9 cellular contexts compared by ENCODE assay signal in genomic region chr10:80945267-80945880, GRCh38.
DNase-seq lines count a peak whose midpoint lies in the region; ATAC-seq and TF ChIP-seq lines count a peak whose summit lies in the region.
"Had no signal": no experiment of that assay in that cellular context is flagged by ENCODE, and none has a peak within 500 bp of the region (broad histone marks: within the 10 kb centered on the region; RNA-seq: fewer than 3 reads in every experiment).

No MANE protein-coding gene starts in this region.

- peaks cover 18 to 25% of the 10 kb centered on the region in 2 experiments for H3K4me1 Mint-ChIP-seq in H9
- no peaks in the 10 kb centered on the region for H3K4me1 Mint-ChIP-seq in CD4-positive, alpha-beta memory T cell
- no peaks in the 10 kb centered on the region for H3K4me1 Mint-ChIP-seq in T-cell

- no peak overlapping the region for H2BK15ac ChIP-seq in H9 (ENCODE audit: low read depth, low read length)

- intact Hi-C loops in CD4-positive, alpha-beta memory T cell (cut with micrococcal nuclease) = no loop called here

- DNase-seq in GM10266 (ENCODE audit: extremely low spot score) = peak; percentile 17
- DNase-seq in H9 = peak; percentile 43
- DNase-seq in RPMI8226 = peak; percentile 35
- peak; percentile 60 for DNase-seq in islet precursor cell
- DNase-seq in CD4-positive, alpha-beta memory T cell = no peak
- no peak for DNase-seq in T-cell
- DNase-seq in GM03348 (ENCODE audit: low spot score) = no peak
- DNase-seq in epidermal melanocyte (ENCODE audit: insufficient read length, low spot score) = no peak

- CTCF ChIA-PET in CD4-positive, alpha-beta memory T cell (lab: Charles Lee; ENCODE audit: partially characterized antibody) = no interaction called here
- CTCF ChIA-PET in T-cell (lab: Charles Lee) = interaction anchor here in 1 of 2 donors (0.6 kb wide), 1 partner anchor 565 kb away, joined by 4 read pairs; no protein-coding TSS in a partner anchor

- H3K4me1 ChIP-seq in H9 (ENCODE audit: insufficient read depth, low read length) = peaks cover 4% of the 10 kb centered on the region; the same call in 1 of the 2 replicates
- H3K4me1 ChIP-seq in CD4-positive, alpha-beta memory T cell (ENCODE audit: insufficient read depth, low read length) = no peaks in the 10 kb centered on the region

- H3K9me3 ChIP-seq in H9 (ENCODE audit: control insufficient read depth, low read depth, low read length) = no peaks in the 10 kb centered on the region
- H3K9me3 ChIP-seq in CD4-positive, alpha-beta memory T cell (ENCODE audit: control insufficient read depth in 1 of 2, low read length in 2 of 2) = no peaks in the 10 kb centered on the region
- H3K9me3 ChIP-seq: neutrophil had no signal

- ATAC-seq in T-cell (replicated peaks in 1 of 4) = no peak

- no peaks in the 10 kb centered on the region for H3K36me3 ChIP-seq in CD4-positive, alpha-beta memory T cell (ENCODE audit: insufficient read depth, low read length)
- H3K36me3 ChIP-seq: neutrophil had no signal

- H3K27ac Mint-ChIP-seq in H9 = no peak overlapping the region
- H3K27ac Mint-ChIP-seq in CD4-positive, alpha-beta memory T cell = no peak overlapping the region
- no peak overlapping the region for H3K27ac Mint-ChIP-seq in T-cell

- no peaks in the 10 kb centered on the region for H3K27me3 Mint-ChIP-seq in H9 (ENCODE audit: low read depth)
- peaks cover 0 to 1% of the 10 kb centered on the region in 2 donors for H3K27me3 Mint-ChIP-seq in CD4-positive, alpha-beta memory T cell
- H3K27me3 Mint-ChIP-seq in T-cell = peaks cover 5 to 10% of the 10 kb centered on the region in 2 donors

- H3K36me3 Mint-ChIP-seq in H9 (ENCODE audit: insufficient read depth in 1 of 3, low read depth in 3 of 3) (peaks cover 0 to 1% (median 0%) of the 10 kb centered on the region in 3 experiments; a peak in 2 of 7 replicates), T-cell (no peaks in the 10 kb centered on the region)
- H3K36me3 Mint-ChIP-seq in CD4-positive, alpha-beta memory T cell = no peaks in the 10 kb centered on the region

- H3K79me2 ChIP-seq in H9 (ENCODE audit: insufficient read depth, low read length) = no peaks in the 10 kb centered on the region

- no peaks in the 10 kb centered on the region for H3K23me2 ChIP-seq in H9 (ENCODE audit: insufficient read length, low read depth, low read length, poor library complexity, severe bottlenecking)

- no CpG with 5 or more reads among the region's 1 CpG for WGBS in H9 (ENCODE audit: extremely low coverage, insufficient read length, low lambda C conversion rate)

- H3K27ac ChIP-seq in H9 (ENCODE audit: insufficient read length, low read depth, low read length) = no peak overlapping the region
- no peak overlapping the region for H3K27ac ChIP-seq in CD4-positive, alpha-beta memory T cell (ENCODE audit: low read depth, low read length)
- H3K27ac ChIP-seq: neutrophil had no signal

- no peak overlapping the region for H3T11ph ChIP-seq in H9 (ENCODE audit: low read length)

- no peak overlapping the region for H2AFZ ChIP-seq in H9 (ENCODE audit: low read length)

- H2AK5ac ChIP-seq in H9 (ENCODE audit: insufficient read length, low read length) = no peak overlapping the region

- H2BK20ac ChIP-seq in H9 (ENCODE audit: low read depth, low read length, poor library complexity, severe bottlenecking) = no peak overlapping the region

- H3K4me2 ChIP-seq in H9 (ENCODE audit: insufficient read depth, insufficient read length, low read length) = no peak overlapping the region

- H3K18ac ChIP-seq in H9 (ENCODE audit: insufficient read length, low read depth, low read length) = no peak overlapping the region

- H4K91ac ChIP-seq in H9 (ENCODE audit: insufficient read length, low read depth, low read length) = no peak overlapping the region

- H3K9me3 Mint-ChIP-seq in H9 = peaks cover 0 to 1% of the 10 kb centered on the region in 2 experiments; a peak in 3 of 5 replicates
- peaks cover 0 to 2% (median 0%) of the 10 kb centered on the region in 8 donors for H3K9me3 Mint-ChIP-seq in CD4-positive, alpha-beta memory T cell
- no peaks in the 10 kb centered on the region for H3K9me3 Mint-ChIP-seq in T-cell

- no peak overlapping the region for H2BK120ac ChIP-seq in H9 (ENCODE audit: low read depth, low read length, poor library complexity, severe bottlenecking)

- no peak overlapping the region for H3K23ac ChIP-seq in H9 (ENCODE audit: insufficient read length, low read depth, low read length)

- no peak overlapping the region for H3K56ac ChIP-seq in H9 (ENCODE audit: insufficient read length, low read depth, low read length)

- H3K14ac ChIP-seq in H9 (ENCODE audit: insufficient read depth, low read length) = no peak overlapping the region

- H3K4me3 Mint-ChIP-seq in H9 (no peak overlapping the region), T-cell (no peak overlapping the region)
- H3K4me3 Mint-ChIP-seq in CD4-positive, alpha-beta memory T cell = no peak overlapping the region

- H4K5ac ChIP-seq in H9 (ENCODE audit: insufficient read length, low read depth, low read length) = no peak overlapping the region

- no peak overlapping the region for H4K8ac ChIP-seq in H9 (replicated peaks; ENCODE audit: insufficient read length, low read depth, low read length)

- POLR2A ChIA-PET in CD4-positive, alpha-beta memory T cell (lab: Charles Lee; ENCODE audit: partially characterized antibody) = no interaction called here
- POLR2A ChIA-PET in T-cell (lab: Charles Lee) = no interaction called here

- H3K9ac ChIP-seq in H9 (ENCODE audit: extremely low read depth, insufficient read length, low read length) = no peak overlapping the region

- no peaks in the 10 kb centered on the region for H3K79me1 ChIP-seq in H9 (ENCODE audit: insufficient read depth, low read depth, low read length, poor library complexity, severe bottlenecking)

- no peaks in the 10 kb centered on the region for H4K20me1 ChIP-seq in H9 (ENCODE audit: control insufficient read depth, insufficient read depth, insufficient read length)

- H3K27me3 ChIP-seq in H9 (ENCODE audit: insufficient read depth, low read length) = no peaks in the 10 kb centered on the region
- no peaks in the 10 kb centered on the region for H3K27me3 ChIP-seq in CD4-positive, alpha-beta memory T cell (ENCODE audit: insufficient read depth, low read length)

- TF ChIP-seq CTCF in GM10266 (IDR thresholded peaks at IDR 0.05; ENCODE audit: control insufficient read depth, insufficient read depth, low read depth, missing control alignments) = peak; percentile 58
- peak; percentile 83 for TF ChIP-seq CTCF in H9 (conservative IDR thresholded peaks at IDR 0.05)

- H3K4me3 ChIP-seq in CD4-positive, alpha-beta memory T cell (ENCODE audit: low read length in 2 of 2) = no peak overlapping the region

- no peak overlapping the region for H3K4ac ChIP-seq in H9 (ENCODE audit: low read depth, low read length)

- no peak overlapping the region for H2BK12ac ChIP-seq in H9 (ENCODE audit: insufficient read length, low read depth, low read length)

- H2BK5ac ChIP-seq in H9 (ENCODE audit: insufficient read length, low read length) = no peak overlapping the region

Comparison
In these comparisons a context has a peak if more than half of its experiments do, and no peak if none do; other contexts are left out.
1. DNase-seq: peak in GM10266 (single experiment), H9 (single experiment), RPMI8226 (single experiment) and islet precursor cell (single experiment); none in CD4-positive, alpha-beta memory T cell (0 of 5), T-cell (0 of 34), GM03348 (single experiment) and epidermal melanocyte (single experiment).